In genomic region chr7:22109761-22110160, GRCh38 we compare ENCODE assay signal across 8 cellular contexts.
DNase-seq lines count a peak whose midpoint lies in the region; ATAC-seq and TF ChIP-seq lines count a peak whose summit lies in the region.

No MANE protein-coding gene starts in this region.

- H3K4me3 Mint-ChIP-seq in WTC11 = no peak overlapping the region
- H3K4me3 Mint-ChIP-seq in stimulated activated naive B cell treated with anti-CD40 and anti-IgM and Interleukin-4, amounts not matched to agents 10 μg/mL and 1 μg/mL and 100 μg/mL, for 72 hours = no peak overlapping the region

- POLR2A ChIA-PET in WTC11 (lab: Charles Lee) = no interaction called here

- no peak overlapping the region for H3K27ac ChIP-seq in hepatocyte

- H3K36me3 Mint-ChIP-seq in WTC11 = no peaks in the 10 kb centered on the region
- no peaks in the 10 kb centered on the region for H3K36me3 Mint-ChIP-seq in stimulated activated naive B cell treated with anti-CD40 and anti-IgM and Interleukin-4, amounts not matched to agents 10 μg/mL and 1 μg/mL and 100 μg/mL, for 72 hours

- peak; percentile 55 for DNase-seq in ACHN
- peak; percentile 73 for DNase-seq in WTC11 (ENCODE audit: low spot score)
- DNase-seq in hepatocyte (ENCODE audit: low spot score) = peak; percentile 59
- no peak for DNase-seq in stimulated activated naive B cell treated with anti-CD40 and anti-IgM and Interleukin-4, amounts not matched to agents 10 μg/mL and 1 μg/mL and 100 μg/mL, for 72 hours

- TF ChIP-seq CTCF in GM12873 (IDR thresholded peaks at IDR 0.05; ENCODE audit: insufficient read depth, low read depth, low read length, missing control alignments) = peak; percentile 68
- no peak for TF ChIP-seq CTCF in WTC11 (IDR thresholded peaks at IDR 0.05)
- no peak for TF ChIP-seq CTCF in hepatocyte (IDR thresholded peaks at IDR 0.05; ENCODE audit: poor library complexity)

- no peaks in the 10 kb centered on the region for H3K9me3 ChIP-seq in hepatocyte (ENCODE audit: low read depth)

- peak; percentile 72 for ATAC-seq in WTC11
- ATAC-seq in stimulated activated naive B cell treated with anti-CD40 and anti-IgM and Interleukin-4, amounts not matched to agents 10 μg/mL and 1 μg/mL and 100 μg/mL, for 72 hours (replicated peaks) = peak; percentile 58
- no peak for ATAC-seq in GM18498 (IDR thresholded peaks at IDR 0.05; ENCODE audit: unreplicated experiment)
- no peak for ATAC-seq in HG02973 (IDR thresholded peaks at IDR 0.05; ENCODE audit: unreplicated experiment)
- ATAC-seq in HG03175 (IDR thresholded peaks at IDR 0.05; ENCODE audit: unreplicated experiment) = no peak

- H3K79me2 ChIP-seq in hepatocyte = no peaks in the 10 kb centered on the region

- no peaks in the 10 kb centered on the region for H3K36me3 ChIP-seq in hepatocyte (replicated peaks; ENCODE audit: insufficient read depth, low read depth)

- H2AFZ ChIP-seq in hepatocyte = no peak overlapping the region

- in situ Hi-C loops in ACHN (cut with HindIII; ENCODE audit: low pct_ligation_motif_present, low pct_unique_long_range_greater_than_20kb, low sequenced_read_pairs) = loop anchor here (25.0 kb wide), 1 partner anchor 353 kb away; no protein-coding TSS in a partner anchor

- CTCF ChIA-PET in WTC11 (lab: Charles Lee) = interaction anchor here (0.6 to 3.2 kb wide), 89 partner anchors 9 to 847 kb away, joined by 3 to 31 read pairs (median 5); partner anchors contain the start of genes CDCA7L and STEAP1B

- H3K27ac Mint-ChIP-seq in WTC11 = no peak overlapping the region
- H3K27ac Mint-ChIP-seq in stimulated activated naive B cell treated with anti-CD40 and anti-IgM and Interleukin-4, amounts not matched to agents 10 μg/mL and 1 μg/mL and 100 μg/mL, for 72 hours = no peak overlapping the region

- no peaks in the 10 kb centered on the region for H3K9me2 ChIP-seq in hepatocyte (replicated peaks; ENCODE audit: insufficient read depth)

- no peak overlapping the region for H3K4me2 ChIP-seq in hepatocyte

- no peaks in the 10 kb centered on the region for H4K20me1 ChIP-seq in hepatocyte (ENCODE audit: insufficient read depth, poor library complexity, severe bottlenecking)

- H3K4me1 ChIP-seq in hepatocyte (ENCODE audit: insufficient read depth) = no peaks in the 10 kb centered on the region

- 67% methylated on average over 7 of the region's 7 CpGs for WGBS in hepatocyte (ENCODE audit: low lambda C conversion rate, missing lambda C conversion rate)

- H3K4me3 ChIP-seq in hepatocyte = no peak overlapping the region

- H3K4me1 Mint-ChIP-seq in WTC11 = peaks cover 3% of the 10 kb centered on the region; the same call in 1 of the 2 replicates
- no peaks in the 10 kb centered on the region for H3K4me1 Mint-ChIP-seq in stimulated activated naive B cell treated with anti-CD40 and anti-IgM and Interleukin-4, amounts not matched to agents 10 μg/mL and 1 μg/mL and 100 μg/mL, for 72 hours

- no peaks in the 10 kb centered on the region for H3K9me3 Mint-ChIP-seq in WTC11
- no peaks in the 10 kb centered on the region for H3K9me3 Mint-ChIP-seq in stimulated activated naive B cell treated with anti-CD40 and anti-IgM and Interleukin-4, amounts not matched to agents 10 μg/mL and 1 μg/mL and 100 μg/mL, for 72 hours

- no peaks in the 10 kb centered on the region; the same call in 1 of the 2 replicates for H3K27me3 Mint-ChIP-seq in WTC11 (ENCODE audit: low read depth)
- no peaks in the 10 kb centered on the region for H3K27me3 Mint-ChIP-seq in stimulated activated naive B cell treated with anti-CD40 and anti-IgM and Interleukin-4, amounts not matched to agents 10 μg/mL and 1 μg/mL and 100 μg/mL, for 72 hours

- no peaks in the 10 kb centered on the region for H3K27me3 ChIP-seq in hepatocyte

TF ChIP-seq in WTC11, 78 proteins besides CTCF, POLR2A, EP300 and RAD21:
- no peak for TF ChIP-seq ZBTB21 (CRISPR knock-in tag; IDR thresholded peaks at IDR 0.05; ENCODE audit: borderline replicate concordance)
- TF ChIP-seq, protein P1, sequence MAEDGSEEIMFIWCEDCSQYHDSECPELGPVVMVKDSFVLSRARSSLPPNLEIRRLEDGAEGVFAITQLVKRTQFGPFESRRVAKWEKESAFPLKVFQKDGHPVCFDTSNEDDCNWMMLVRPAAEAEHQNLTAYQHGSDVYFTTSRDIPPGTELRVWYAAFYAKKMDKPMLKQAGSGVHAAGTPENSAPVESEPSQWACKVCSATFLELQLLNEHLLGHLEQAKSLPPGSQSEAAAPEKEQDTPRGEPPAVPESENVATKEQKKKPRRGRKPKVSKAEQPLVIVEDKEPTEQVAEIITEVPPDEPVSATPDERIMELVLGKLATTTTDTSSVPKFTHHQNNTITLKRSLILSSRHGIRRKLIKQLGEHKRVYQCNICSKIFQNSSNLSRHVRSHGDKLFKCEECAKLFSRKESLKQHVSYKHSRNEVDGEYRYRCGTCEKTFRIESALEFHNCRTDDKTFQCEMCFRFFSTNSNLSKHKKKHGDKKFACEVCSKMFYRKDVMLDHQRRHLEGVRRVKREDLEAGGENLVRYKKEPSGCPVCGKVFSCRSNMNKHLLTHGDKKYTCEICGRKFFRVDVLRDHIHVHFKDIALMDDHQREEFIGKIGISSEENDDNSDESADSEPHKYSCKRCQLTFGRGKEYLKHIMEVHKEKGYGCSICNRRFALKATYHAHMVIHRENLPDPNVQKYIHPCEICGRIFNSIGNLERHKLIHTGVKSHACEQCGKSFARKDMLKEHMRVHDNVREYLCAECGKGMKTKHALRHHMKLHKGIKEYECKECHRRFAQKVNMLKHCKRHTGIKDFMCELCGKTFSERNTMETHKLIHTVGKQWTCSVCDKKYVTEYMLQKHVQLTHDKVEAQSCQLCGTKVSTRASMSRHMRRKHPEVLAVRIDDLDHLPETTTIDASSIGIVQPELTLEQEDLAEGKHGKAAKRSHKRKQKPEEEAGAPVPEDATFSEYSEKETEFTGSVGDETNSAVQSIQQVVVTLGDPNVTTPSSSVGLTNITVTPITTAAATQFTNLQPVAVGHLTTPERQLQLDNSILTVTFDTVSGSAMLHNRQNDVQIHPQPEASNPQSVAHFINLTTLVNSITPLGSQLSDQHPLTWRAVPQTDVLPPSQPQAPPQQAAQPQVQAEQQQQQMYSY (CRISPR knock-in tag; IDR thresholded peaks at IDR 0.05) = 0 out of 2 replicates have a peak, but pooled peaks have one; percentile 24
- TF ChIP-seq, protein P2, sequence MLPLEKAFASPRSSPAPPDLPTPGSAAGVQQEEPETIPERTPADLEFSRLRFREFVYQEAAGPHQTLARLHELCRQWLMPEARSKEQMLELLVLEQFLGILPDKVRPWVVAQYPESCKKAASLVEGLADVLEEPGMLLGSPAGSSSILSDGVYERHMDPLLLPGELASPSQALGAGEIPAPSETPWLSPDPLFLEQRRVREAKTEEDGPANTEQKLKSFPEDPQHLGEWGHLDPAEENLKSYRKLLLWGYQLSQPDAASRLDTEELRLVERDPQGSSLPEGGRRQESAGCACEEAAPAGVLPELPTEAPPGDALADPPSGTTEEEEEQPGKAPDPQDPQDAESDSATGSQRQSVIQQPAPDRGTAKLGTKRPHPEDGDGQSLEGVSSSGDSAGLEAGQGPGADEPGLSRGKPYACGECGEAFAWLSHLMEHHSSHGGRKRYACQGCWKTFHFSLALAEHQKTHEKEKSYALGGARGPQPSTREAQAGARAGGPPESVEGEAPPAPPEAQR (CRISPR knock-in tag; IDR thresholded peaks at IDR 0.05) = 0 out of 2 replicates have a peak, but pooled peaks have one; percentile 9
- no peak for TF ChIP-seq ZNF512 (CRISPR knock-in tag; IDR thresholded peaks at IDR 0.05; ENCODE audit: borderline replicate concordance)
TF ChIP-seq in WTC11: peak in this region for 2.

Comparison
In these comparisons a context has a peak if more than half of its experiments do, and no peak if none do; other contexts are left out.
1. ATAC-seq: peak in WTC11 (single experiment) and stimulated activated naive B cell treated with anti-CD40 and anti-IgM and Interleukin-4, amounts not matched to agents 10 μg/mL and 1 μg/mL and 100 μg/mL, for 72 hours (2 of 2); none in GM18498 (single experiment), HG02973 (single experiment) and HG03175 (single experiment).